ENCODE assay signal across 29 cellular contexts in the genomic region with DNA sequence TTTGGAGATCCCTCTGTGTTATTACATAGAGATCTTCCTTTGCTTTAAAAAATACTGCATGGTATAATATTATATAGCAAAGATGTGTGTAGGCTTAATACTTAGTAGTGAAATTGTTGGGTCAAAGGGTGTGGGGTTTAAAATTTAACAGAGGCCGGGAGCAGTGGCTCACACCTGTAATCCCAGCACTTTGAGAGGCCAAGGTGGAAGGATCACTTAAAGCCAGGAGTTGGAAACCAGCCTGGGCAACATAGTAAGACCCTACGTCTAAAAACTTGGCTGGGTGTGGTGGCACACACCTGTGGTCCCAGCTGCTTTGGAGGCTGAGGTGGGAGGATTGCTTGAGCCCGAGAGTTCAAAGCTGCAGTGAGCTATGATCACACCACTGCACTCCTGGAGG.
"Had no signal": no experiment of that assay in that cellular context is flagged by ENCODE, and none has a peak within 500 bp of the region (broad histone marks: within the 10 kb centered on the region; RNA-seq: fewer than 3 reads in every experiment).

No MANE protein-coding gene starts in this region.

- H3K4me2 ChIP-seq: neural progenitor cell, smooth muscle cell had no signal

- DNase-seq: glutamatergic neuron; heart left ventricle; hypothalamus; immature natural killer cell; kidney; left ventricle myocardium superior; lower lobe of right lung; mammary epithelial cell; mesenchymal stem cell; naive B cell; natural killer cell; nephron progenitor cell; ovary; retina; right cardiac atrium; sigmoid colon; stimulated activated CD4-positive, alpha-beta T cell treated with anti-CD3 and anti-CD28 coated beads, Interleukin-1b, Interleukin-23, amount 100 ng/mL, for 48 hours; stimulated activated CD4-positive, alpha-beta T cell treated with anti-CD3 and anti-CD28 coated beads, Interleukin-4, amount 100 ng/mL, for 1 hour; stimulated activated naive CD4-positive, alpha-beta T cell; tibial artery; uterus had no signal

- H3K27ac ChIP-seq: lower lobe of right lung, neural progenitor cell, ovary, prostate gland, suprapubic skin, thoracic aorta, tibial artery, uterus had no signal

- H3K36me3 Mint-ChIP-seq: natural killer cell, neural progenitor cell, type B pancreatic cell had no signal

- H3K4me1 ChIP-seq: lower lobe of right lung, neural progenitor cell, prostate gland, tibial artery, uterus had no signal

- FAIRE-seq: islet of Langerhans, kidney had no signal

- H3K27me3 ChIP-seq: neural progenitor cell, ovary, sigmoid colon, suprapubic skin, uterus had no signal

- H3K4me3 Mint-ChIP-seq: immature natural killer cell; naive B cell; natural killer cell; nephron progenitor cell; neural progenitor cell; stimulated activated naive CD8-positive, alpha-beta T cell treated with anti-CD3 and anti-CD28 coated beads, Interleukin-15, Interleukin-2, amounts not matched to agents 100 ng/mL and 50 ng/mL, for 24 hours; type B pancreatic cell had no signal

- H3K27me3 Mint-ChIP-seq: type B pancreatic cell had no signal

- H3K4me3 ChIP-seq: heart left ventricle, lower lobe of right lung, neural progenitor cell, ovary, prostate gland, sigmoid colon, smooth muscle cell, suprapubic skin, thoracic aorta, tibial artery, uterus had no signal

- H3K9ac ChIP-seq: neural progenitor cell had no signal

- ATAC-seq: heart left ventricle, left ventricle myocardium superior, lower lobe of right lung, natural killer cell, right cardiac atrium had no signal

- H3K9me3 Mint-ChIP-seq: natural killer cell had no signal

- H3K27ac Mint-ChIP-seq: immature natural killer cell; natural killer cell; nephron progenitor cell; neural progenitor cell; stimulated activated naive CD8-positive, alpha-beta T cell treated with anti-CD3 and anti-CD28 coated beads, Interleukin-15, Interleukin-2, amounts not matched to agents 100 ng/mL and 50 ng/mL, for 24 hours; type B pancreatic cell had no signal

- H3K9me3 ChIP-seq: lower lobe of right lung, ovary, prostate gland, suprapubic skin had no signal

- H2AFZ ChIP-seq: neural progenitor cell had no signal

- H3K4me1 Mint-ChIP-seq: immature natural killer cell, nephron progenitor cell, neural progenitor cell had no signal

- H3K36me3 ChIP-seq: heart left ventricle, lower lobe of right lung, neural progenitor cell, ovary, prostate gland, sigmoid colon, suprapubic skin, thoracic aorta, tibial artery, uterus had no signal
